In the genomic region with DNA sequence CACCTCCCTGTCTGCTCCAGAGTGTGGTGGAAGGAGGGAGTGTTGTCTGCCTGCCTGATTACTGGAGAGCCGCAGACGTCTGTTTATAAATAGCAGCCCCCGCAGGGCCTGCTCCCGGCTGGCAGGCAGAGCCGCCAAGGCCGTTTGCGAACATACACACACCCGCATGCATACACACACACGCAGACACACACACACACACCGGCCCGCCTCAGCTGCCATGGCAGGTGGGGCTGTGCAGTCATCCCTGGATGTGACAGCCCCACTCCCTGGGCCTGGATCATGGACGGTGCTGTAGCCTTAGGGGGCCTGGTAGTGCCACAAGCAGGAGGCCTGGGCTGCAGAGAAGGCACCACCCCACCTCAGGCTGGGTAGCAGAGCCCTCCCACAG, we compare ENCODE assay signal across 19 cellular contexts. TPM values are rescaled to one million over a fixed set of nuclear protein-coding genes. Genes with fewer than 3 reads are reported as not detected.
A peak's percentile ranks its signal among the peaks of the same experiment; 100 is the strongest.
DNase-seq lines count a peak whose midpoint lies in the region; ATAC-seq and TF ChIP-seq lines count a peak whose summit lies in the region.
"Had no signal": no experiment of that assay in that cellular context is flagged by ENCODE, and none has a peak within 500 bp of the region (broad histone marks: within the 10 kb centered on the region; RNA-seq: fewer than 3 reads in every experiment).

No MANE protein-coding gene starts in this region.

- intact Hi-C loops in mucosa of descending colon (cut with DNase I, micrococcal nuclease) = loop anchor here in 1 of 2 donors (10.0 kb wide), 1 partner anchor 54 kb away; a partner anchor contains a TSS

- ATAC-seq in HG03457 (IDR thresholded peaks at IDR 0.05; ENCODE audit: unreplicated experiment) (no peak), mucosa of descending colon (no peak), GM18867 (IDR thresholded peaks at IDR 0.05; ENCODE audit: unreplicated experiment) (no peak)
- ATAC-seq: activated CD4-positive, CD25-positive, alpha-beta regulatory T cell treated with anti-CD3 and anti-CD28 coated beads, Interleukin-2, amount 50 U/mL, for 24 hours; CD8-positive, alpha-beta T cell; natural killer cell treated with Interleukin-12 subunit alpha and Interleukin-12 subunit beta and Interleukin-15 and Interleukin-18, amount 100 ng/mL, for 72 hours; stimulated activated naive CD8-positive, alpha-beta T cell treated with anti-CD3 and anti-CD28 coated beads, Interleukin-15, Interleukin-2, amounts not matched to agents 100 U/mL and 50 U/mL, for 24 hours had no signal

- no peak overlapping the region for H2BK5ac ChIP-seq in mesenchymal stem cell (ENCODE audit: low read depth, low read length, poor library complexity, severe bottlenecking)

- no peak overlapping the region for H3K4ac ChIP-seq in mesenchymal stem cell (ENCODE audit: low read depth in 1 of 2, low read length in 2 of 2)

- no peak overlapping the region for H3K27ac Mint-ChIP-seq in chondrocyte (ENCODE audit: unreplicated experiment)
- H3K27ac Mint-ChIP-seq: activated T-helper 2 cell treated with anti-CD3 and anti-CD28 coated beads, Interferon-gamma antibody, Interleukin-2, Interleukin-4, amounts not matched to agents 10 μg/mL and 5 μg/mL and 100 μg/mL, durations not matched to agents 14 hours and 24 hours and 36 hours; CD8-positive, alpha-beta T cell; natural killer cell treated with Interleukin-12 subunit alpha and Interleukin-12 subunit beta and Interleukin-15 and Interleukin-18, amount 100 ng/mL, for 72 hours had no signal

- no peak overlapping the region for H3K14ac ChIP-seq in mesenchymal stem cell (ENCODE audit: low read length in 2 of 2)

- 19% methylated on average over 12 of the region's 12 CpGs for WGBS in mesenchymal stem cell

- no peak overlapping the region for H2BK12ac ChIP-seq in mesenchymal stem cell (ENCODE audit: low read length in 2 of 2)

- H3K27me3 Mint-ChIP-seq in chondrocyte (ENCODE audit: low read depth) = no peaks in the 10 kb centered on the region
- H3K27me3 Mint-ChIP-seq: natural killer cell treated with Interleukin-12 subunit alpha and Interleukin-12 subunit beta and Interleukin-15 and Interleukin-18, amount 100 ng/mL, for 72 hours had no signal

- DNase-seq in cardiac muscle cell (ENCODE audit: low read depth in 1 of 2, low spot score in 1 of 2) (peak in 1 of 2 donors; percentile 82), right atrium auricular region (ENCODE audit: low spot score) (no peak), chondrocyte (ENCODE audit: low spot score) (peak; percentile 72), mesenchymal stem cell (peak; percentile 63), germinal center (ENCODE audit: low spot score) (no peak), mucosa of descending colon (no peak)
- DNase-seq: CD8-positive, alpha-beta T cell; DND-41; NCI-H510A; stimulated activated naive CD8-positive, alpha-beta T cell treated with anti-CD3 and anti-CD28 coated beads, Interleukin-15, Interleukin-2, amounts not matched to agents 100 U/mL and 50 U/mL, for 24 hours had no signal

- no peak overlapping the region for H3K18ac ChIP-seq in mesenchymal stem cell (ENCODE audit: low read depth in 1 of 2, low read length in 2 of 2)

- H3K4me2 ChIP-seq in mesenchymal stem cell (ENCODE audit: low read length, poor library complexity, severe bottlenecking) = no peak overlapping the region

- H3K27ac ChIP-seq in cardiac muscle cell (peak overlapping the region; percentile 65), right atrium auricular region (no peak overlapping the region), mesenchymal stem cell (ENCODE audit: low read length, poor library complexity, severe bottlenecking) (no peak overlapping the region)
- H3K27ac ChIP-seq: vagina had no signal

- TF ChIP-seq CTCF in cardiac muscle cell (IDR thresholded peaks at IDR 0.05; ENCODE audit: low read depth, low read length) = no peak
- no peak for TF ChIP-seq CTCF in right atrium auricular region (IDR thresholded peaks at IDR 0.05)
- no peak for TF ChIP-seq CTCF in chondrocyte (IDR thresholded peaks at IDR 0.05)
- no peak for TF ChIP-seq CTCF in mucosa of descending colon (IDR thresholded peaks at IDR 0.05)

- H3K9me3 ChIP-seq in cardiac muscle cell (ENCODE audit: low read depth) (no peaks in the 10 kb centered on the region), right atrium auricular region (no peaks in the 10 kb centered on the region), mesenchymal stem cell (ENCODE audit: control insufficient read depth, low read length) (no peaks in the 10 kb centered on the region), mucosa of descending colon (no peaks in the 10 kb centered on the region)
- H3K9me3 ChIP-seq: HAP-1, vagina had no signal

- H3K23ac ChIP-seq in mesenchymal stem cell (ENCODE audit: low read length in 2 of 2) = no peak overlapping the region

- H3K9me3 Mint-ChIP-seq in chondrocyte (ENCODE audit: low read depth) = no peaks in the 10 kb centered on the region
- H3K9me3 Mint-ChIP-seq: activated T-helper 2 cell treated with anti-CD3 and anti-CD28 coated beads, Interferon-gamma antibody, Interleukin-2, Interleukin-4, amounts not matched to agents 10 μg/mL and 5 μg/mL and 100 μg/mL, durations not matched to agents 14 hours and 24 hours and 36 hours; CD8-positive, alpha-beta T cell; natural killer cell treated with Interleukin-12 subunit alpha and Interleukin-12 subunit beta and Interleukin-15 and Interleukin-18, amount 100 ng/mL, for 72 hours had no signal

- H3K36me3 Mint-ChIP-seq in chondrocyte (ENCODE audit: low read depth) = no peaks in the 10 kb centered on the region
- H3K36me3 Mint-ChIP-seq: CD8-positive, alpha-beta T cell; natural killer cell treated with Interleukin-12 subunit alpha and Interleukin-12 subunit beta and Interleukin-15 and Interleukin-18, amount 100 ng/mL, for 72 hours had no signal

- no peak overlapping the region for H2AFZ ChIP-seq in mesenchymal stem cell (ENCODE audit: low read depth, low read length)

- H3K4me3 ChIP-seq in cardiac muscle cell (no peak overlapping the region), right atrium auricular region (no peak overlapping the region), mesenchymal stem cell (ENCODE audit: insufficient read depth in 1 of 2, low read depth in 1 of 2, low read length in 2 of 2) (no peak overlapping the region), mucosa of descending colon (no peak overlapping the region)
- H3K4me3 ChIP-seq: HAP-1, lung, vagina had no signal

- H2AK5ac ChIP-seq in mesenchymal stem cell (ENCODE audit: low read length, severe bottlenecking) = no peak overlapping the region

- H4K91ac ChIP-seq in mesenchymal stem cell (ENCODE audit: low read length) = no peak overlapping the region

- H3K4me1 ChIP-seq in cardiac muscle cell (ENCODE audit: low read depth) (peaks cover 18% of the 10 kb centered on the region), right atrium auricular region (peaks cover 0 to 10% of the 10 kb centered on the region in 2 donors), mesenchymal stem cell (ENCODE audit: control insufficient read depth, insufficient read depth, low read depth, low read length) (peaks cover 8% of the 10 kb centered on the region), mucosa of descending colon (ENCODE audit: low read depth) (peaks cover 11% of the 10 kb centered on the region)

- no peak overlapping the region for H2BK15ac ChIP-seq in mesenchymal stem cell (ENCODE audit: low read depth, poor library complexity, severe bottlenecking)

- H3K36me3 ChIP-seq in cardiac muscle cell (no peaks in the 10 kb centered on the region), right atrium auricular region (no peaks in the 10 kb centered on the region), mesenchymal stem cell (ENCODE audit: control insufficient read depth in 1 of 2, insufficient read depth in 2 of 2, low read depth in 1 of 2, low read length in 2 of 2) (peaks cover 0 to 38% of the 10 kb centered on the region in 2 experiments), mucosa of descending colon (ENCODE audit: low read depth) (no peaks in the 10 kb centered on the region)
- H3K36me3 ChIP-seq: HAP-1, vagina had no signal

- no peak overlapping the region for H3K9ac ChIP-seq in mesenchymal stem cell (ENCODE audit: low read length)

- H4K8ac ChIP-seq in mesenchymal stem cell (ENCODE audit: low read length) = no peak overlapping the region

- H3K27me3 ChIP-seq in cardiac muscle cell (no peaks in the 10 kb centered on the region), right atrium auricular region (no peaks in the 10 kb centered on the region), mesenchymal stem cell (ENCODE audit: control insufficient read depth in 1 of 2, insufficient read depth in 1 of 2, low read length in 2 of 2) (no peaks in the 10 kb centered on the region)
- H3K27me3 ChIP-seq: vagina had no signal

- peaks cover 4% of the 10 kb centered on the region for H3K79me1 ChIP-seq in mesenchymal stem cell (replicated peaks; ENCODE audit: low read length, poor library complexity, severe bottlenecking)

- no peak overlapping the region for H3K4me3 Mint-ChIP-seq in chondrocyte (ENCODE audit: unreplicated experiment)
- H3K4me3 Mint-ChIP-seq: CD8-positive, alpha-beta T cell; natural killer cell treated with Interleukin-12 subunit alpha and Interleukin-12 subunit beta and Interleukin-15 and Interleukin-18, amount 100 ng/mL, for 72 hours had no signal

- no peak overlapping the region for H2BK120ac ChIP-seq in mesenchymal stem cell (ENCODE audit: low read depth, low read length)

- peaks cover 6% of the 10 kb centered on the region for H3K4me1 Mint-ChIP-seq in chondrocyte (ENCODE audit: low read depth)

RNA-seq across cellular contexts. Expression of a gene that starts 20.4 kb away (rescaled TPM):
- total RNA-seq in cardiac muscle cell (41.9 and 48.6 TPM in 2 replicates), right atrium auricular region (10 to 100 TPM; 14.2 to 17.4 TPM), chondrocyte (27.4 to 30.6 TPM (median 28.4 TPM) in 3 replicates), mucosa of descending colon (10 to 100 TPM in 2 of 3 donors, 1 to 10 TPM in 1; 8.3 to 17.6 (median 11.4) TPM)
- polyA plus RNA-seq in cardiac muscle cell = 28.7 and 29.1 TPM in 2 replicates
- 13.3 TPM for polyA plus RNA-seq in mesenchymal stem cell (2013, experiment 1 of 2)
- 13.1 TPM for polyA plus RNA-seq in mesenchymal stem cell (2013, experiment 2 of 2)

RNA-seq across cellular contexts. Expression of a gene that starts 23.8 kb away (rescaled TPM):
- 2.0 and 6.1 TPM in 2 replicates for total RNA-seq in cardiac muscle cell
- 6.2 and 10.3 TPM in 2 replicates for polyA plus RNA-seq in cardiac muscle cell
- not detected for total RNA-seq in right atrium auricular region
- total RNA-seq in chondrocyte = 0.22 to 0.80 TPM (median 0.38 TPM) in 3 replicates
- polyA plus RNA-seq in mesenchymal stem cell (2013, experiment 1 of 2) = 0.32 TPM
- polyA plus RNA-seq in mesenchymal stem cell (2013, experiment 2 of 2) = 0.25 TPM
- under 1 TPM; 0.22 to 0.58 (median 0.23) TPM for total RNA-seq in mucosa of descending colon
- total RNA-seq: natural killer cell treated with Interleukin-12 subunit alpha and Interleukin-12 subunit beta and Interleukin-15 and Interleukin-18, amount 100 ng/mL, for 72 hours; vagina had no signal

RNA-seq across cellular contexts. Expression of a gene that starts 37.9 kb away (rescaled TPM):
- total RNA-seq in cardiac muscle cell (2.4 and 3.5 TPM in 2 replicates), right atrium auricular region (1 to 10 TPM; 1.5 to 2.1 TPM), chondrocyte (1.9 to 6.9 TPM (median 4.8 TPM) in 3 replicates), mucosa of descending colon (1 to 10 TPM in 2 of 3 donors, under 1 TPM in 1; 0.32 to 1.5 (median 1.3) TPM)
- 1.3 TPM in 1 of 2 replicates, not detected in the other for polyA plus RNA-seq in cardiac muscle cell
- 3.7 TPM for polyA plus RNA-seq in mesenchymal stem cell (2013, experiment 1 of 2)
- 4.0 TPM for polyA plus RNA-seq in mesenchymal stem cell (2013, experiment 2 of 2)
- total RNA-seq: activated T-helper 2 cell treated with anti-CD3 and anti-CD28 coated beads, Interferon-gamma antibody, Interleukin-2, Interleukin-4, amounts not matched to agents 10 μg/mL and 5 μg/mL and 100 μg/mL, durations not matched to agents 14 hours and 24 hours and 36 hours; CD8-positive, alpha-beta T cell; natural killer cell treated with Interleukin-12 subunit alpha and Interleukin-12 subunit beta and Interleukin-15 and Interleukin-18, amount 100 ng/mL, for 72 hours; T-helper 2 cell treated with Interferon-gamma antibody and Interleukin-4, amounts not matched to agents 100 ng/mL and 5 ng/mL, for 36 hours had no signal

RNA-seq across cellular contexts. Expression of a gene that starts 53.3 kb away (rescaled TPM):
- total RNA-seq in cardiac muscle cell = 23.5 and 24.1 TPM in 2 replicates
- 12.4 and 18.6 TPM in 2 replicates for polyA plus RNA-seq in cardiac muscle cell
- total RNA-seq in right atrium auricular region = 10 to 100 TPM; 12.0 to 14.4 TPM
- 24.4 to 27.5 TPM (median 25.7 TPM) in 3 replicates for total RNA-seq in chondrocyte
- polyA plus RNA-seq in mesenchymal stem cell (2013, experiment 1 of 2) = 19.1 TPM
- polyA plus RNA-seq in mesenchymal stem cell (2013, experiment 2 of 2) = 18.7 TPM
- 10 to 100 TPM; 31.5 to 49.2 (median 41.7) TPM for total RNA-seq in mucosa of descending colon

Comparison
In these comparisons a context has a peak if more than half of its experiments do, and no peak if none do; other contexts are left out.
1. DNase-seq: peak in chondrocyte (single experiment) and mesenchymal stem cell (single experiment); none in right atrium auricular region (single experiment), germinal center (single experiment) and mucosa of descending colon (0 of 3).